In genomic region chr6:35011096-35012041, GRCh38 we compare ENCODE assay signal across 16 cellular contexts.
DNase-seq lines count a peak whose midpoint lies in the region; ATAC-seq, FAIRE-seq and TF ChIP-seq lines count a peak whose summit lies in the region.
"Had no signal": no experiment of that assay in that cellular context is flagged by ENCODE, and none has a peak within 500 bp of the region (broad histone marks: within the 10 kb centered on the region; RNA-seq: fewer than 3 reads in every experiment).

No MANE protein-coding gene starts in this region.

- H3K27me3 ChIP-seq in K562 (ENCODE audit: control insufficient read depth in 2 of 2, insufficient read depth in 2 of 2, low read length in 2 of 2) (no peaks in the 10 kb centered on the region), uterus (no peaks in the 10 kb centered on the region)
- H3K27me3 ChIP-seq: SJSA1 had no signal

- no peaks in the 10 kb centered on the region for H3K9me3 ChIP-seq in K562 (replicated peaks; ENCODE audit: control insufficient read depth, insufficient read depth, low read depth, low read length)
- no peaks in the 10 kb centered on the region for H3K9me3 ChIP-seq in uterus
- H3K9me3 ChIP-seq: SJSA1 had no signal

- H3K27ac ChIP-seq in K562 (ENCODE audit: extremely low read depth, low read depth, low read length) (no peak overlapping the region), uterus (no peak overlapping the region)
- H3K27ac ChIP-seq: SJSA1 had no signal

- H3K36me3 ChIP-seq in K562 (ENCODE audit: control insufficient read depth, insufficient read depth, low read length), result no peaks in the 10 kb centered on the region
- no peaks in the 10 kb centered on the region for H3K36me3 ChIP-seq in uterus
- H3K36me3 ChIP-seq: SJSA1 had no signal

- H2AFZ ChIP-seq in K562 (ENCODE audit: low read depth, low read length), result no peak overlapping the region

- no peaks in the 10 kb centered on the region for H3K9me1 ChIP-seq in K562 (ENCODE audit: control insufficient read depth, insufficient read depth, low read length)

- peak; percentile 83 to 96 for ATAC-seq in activated naive CD4-positive, alpha-beta T cell treated with anti-CD3 and anti-CD28 coated beads, Interleukin-2, amount 50 U/mL, for 72 hours
- peak; percentile 80 for ATAC-seq in HG02610 (IDR thresholded peaks at IDR 0.05; ENCODE audit: unreplicated experiment)
- peak; percentile 46 for ATAC-seq in K562
- peak; percentile 85 for ATAC-seq in stimulated activated naive CD8-positive, alpha-beta T cell treated with anti-CD3 and anti-CD28 coated beads, Interleukin-15, Interleukin-2, amounts not matched to agents 100 U/mL and 50 U/mL, for 24 hours
- ATAC-seq: WTC11 had no signal

- intact Hi-C loops in K562 (cut with micrococcal nuclease) (no loop called here), uterus (cut with DNase I; ENCODE audit: low total_unique reads) (no loop called here)

- WGBS in K562 (ENCODE audit: insufficient coverage, low coverage, missing lambda C conversion rate), result 7% methylated on average over 4 of the region's 4 CpGs

- TF ChIP-seq RAD21 in K562 (CRISPR knock-in tag; conservative IDR thresholded peaks at IDR 0.05 in 1 of 2, IDR thresholded peaks at IDR 0.05 in 1 of 2), result no peak

- no peaks in the 10 kb centered on the region for H3K9me3 Mint-ChIP-seq in activated naive CD4-positive, alpha-beta T cell treated with anti-CD3 and anti-CD28 coated beads, Interleukin-2, amount 50 U/mL, for 72 hours
- no peaks in the 10 kb centered on the region for H3K9me3 Mint-ChIP-seq in endothelial cell (ENCODE audit: unreplicated experiment)
- H3K9me3 Mint-ChIP-seq: stimulated activated naive CD8-positive, alpha-beta T cell treated with anti-CD3 and anti-CD28 coated beads, Interleukin-15, Interleukin-2, amounts not matched to agents 100 ng/mL and 50 ng/mL, for 24 hours; WTC11 had no signal

- no peak overlapping the region for H3K9ac ChIP-seq in K562 (ENCODE audit: insufficient read depth in 1 of 2, low read depth in 2 of 2, low read length in 2 of 2)

- no peak for TF ChIP-seq POLR2A in K562 (conservative IDR thresholded peaks at IDR 0.05)
- no peak for TF ChIP-seq POLR2A in uterus (IDR thresholded peaks at IDR 0.05)

- H3K79me2 ChIP-seq in K562 (ENCODE audit: control insufficient read depth, insufficient read depth, low read length), result no peaks in the 10 kb centered on the region

- no peak overlapping the region for H3K4me3 ChIP-seq in K562
- no peak overlapping the region for H3K4me3 ChIP-seq in uterus
- H3K4me3 ChIP-seq: lung, SJSA1 had no signal

- in situ Hi-C loops in K562 (cut with MboI), result no loop called here

- POLR2A ChIA-PET in K562 (lab: Yijun Ruan, JAX), result interaction anchor here (0.5 to 1.7 kb wide), 11 partner anchors 8 to 208 kb away, joined by 3 to 5 read pairs (median 4); no protein-coding TSS in a partner anchor

- no peak for FAIRE-seq in K562 (lab: Jason Lieb, UNC)

- H3K4me3 Mint-ChIP-seq in endothelial cell (ENCODE audit: unreplicated experiment), result no peak overlapping the region
- H3K4me3 Mint-ChIP-seq: B cell; stimulated activated naive CD8-positive, alpha-beta T cell treated with anti-CD3 and anti-CD28 coated beads, Interleukin-15, Interleukin-2, amounts not matched to agents 100 ng/mL and 50 ng/mL, for 24 hours; WTC11 had no signal

- no peaks in the 10 kb centered on the region for H4K20me1 ChIP-seq in K562 (replicated peaks; ENCODE audit: control insufficient read depth, insufficient read depth, low read length)

- peaks cover 29% of the 10 kb centered on the region for H3K4me1 Mint-ChIP-seq in endothelial cell (ENCODE audit: unreplicated experiment)
- H3K4me1 Mint-ChIP-seq: B cell had no signal

- DNase-seq in activated naive CD4-positive, alpha-beta T cell treated with anti-CD3 and anti-CD28 coated beads, Interleukin-2, amount 50 U/mL, for 72 hours (ENCODE audit: low spot score in 2 of 2), result peak in 1 of 2 donors; percentile 16
- DNase-seq in activated naive CD4-positive, alpha-beta T cell treated with anti-CD3 and anti-CD28 coated beads, Interleukin-2, amount 50 U/mL, for 16 hours, result no peak
- DNase-seq in K562 (ENCODE audit: extremely low read depth in 1 of 4, low spot score in 3 of 4) (no peak), NCI-H2107 treated with DMSO at 0.1 percent for 48 hours (lab: John Stamatoyannopoulos, UW; ENCODE audit: unreplicated experiment) (no peak), endothelial cell (ENCODE audit: low spot score) (no peak), uterus (no peak)
- no peak for DNase-seq in stimulated activated naive CD8-positive, alpha-beta T cell treated with anti-CD3 and anti-CD28 coated beads, Interleukin-15, Interleukin-2, amounts not matched to agents 100 U/mL and 50 U/mL, for 24 hours
- DNase-seq: activated effector memory CD4-positive, alpha-beta T cell treated with anti-CD3 and anti-CD28 coated beads, Interleukin-2, amount 50 U/mL, for 16 hours; EL; NCI-H526 had no signal

- no peak overlapping the region for H3K27ac Mint-ChIP-seq in activated naive CD4-positive, alpha-beta T cell treated with anti-CD3 and anti-CD28 coated beads, Interleukin-2, amount 50 U/mL, for 72 hours
- no peak overlapping the region for H3K27ac Mint-ChIP-seq in endothelial cell (ENCODE audit: unreplicated experiment)
- H3K27ac Mint-ChIP-seq: B cell; stimulated activated naive CD8-positive, alpha-beta T cell treated with anti-CD3 and anti-CD28 coated beads, Interleukin-15, Interleukin-2, amounts not matched to agents 100 ng/mL and 50 ng/mL, for 24 hours; WTC11 had no signal

- H3K27me3 Mint-ChIP-seq in endothelial cell (ENCODE audit: unreplicated experiment), result no peaks in the 10 kb centered on the region
- H3K27me3 Mint-ChIP-seq: B cell; stimulated activated naive CD8-positive, alpha-beta T cell treated with anti-CD3 and anti-CD28 coated beads, Interleukin-15, Interleukin-2, amounts not matched to agents 100 ng/mL and 50 ng/mL, for 24 hours had no signal

- no peak for TF ChIP-seq CTCF in K562 (IDR thresholded peaks at IDR 0.05 in 2 of 3, conservative IDR thresholded peaks at IDR 0.05 in 1 of 3; ENCODE audit: insufficient read depth in 2 of 3, low read depth in 1 of 3, low read length in 3 of 3)
- TF ChIP-seq CTCF in endothelial cell (IDR thresholded peaks at IDR 0.05; ENCODE audit: unreplicated experiment), result no peak
- TF ChIP-seq CTCF in uterus (IDR thresholded peaks at IDR 0.05), result no peak

- no peak overlapping the region for H3K4me2 ChIP-seq in K562 (ENCODE audit: insufficient read depth, low read length)

- TF ChIP-seq EP300 in K562 (IDR thresholded peaks at IDR 0.05; ENCODE audit: low read length), result no peak

- H3K4me1 ChIP-seq in K562 (replicated peaks in 1 of 2; ENCODE audit: control insufficient read depth in 2 of 2, insufficient read depth in 2 of 2, low read length in 2 of 2) (peaks cover 0 to 8% of the 10 kb centered on the region in 2 experiments; a peak in 2 of 5 replicates), uterus (no peaks in the 10 kb centered on the region)

- BruUV-seq in K562 (replicated peaks; lab: Mats Ljungman, UMichigan), result no TSS peak

- H3K36me3 Mint-ChIP-seq in activated naive CD4-positive, alpha-beta T cell treated with anti-CD3 and anti-CD28 coated beads, Interleukin-2, amount 50 U/mL, for 72 hours, result no peaks in the 10 kb centered on the region
- H3K36me3 Mint-ChIP-seq in endothelial cell (ENCODE audit: low read depth, unreplicated experiment), result no peaks in the 10 kb centered on the region
- H3K36me3 Mint-ChIP-seq: WTC11 had no signal

- CTCF ChIA-PET in K562 (lab: Yijun Ruan, JAX; ENCODE audit: low intra/inter-chr PET ratio), result no interaction called here

TF ChIP-seq in K562, 482 proteins besides CTCF, POLR2A, EP300 and RAD21 (continues in another document):
- no peak for TF ChIP-seq ZNF444 (CRISPR knock-in tag; IDR thresholded peaks at IDR 0.05)
- no peak for TF ChIP-seq ZNF24 (IDR thresholded peaks at IDR 0.05)
- TF ChIP-seq NR2F6 (CRISPR knock-in tag; IDR thresholded peaks at IDR 0.05), result no peak
- TF ChIP-seq CBFA2T3 (IDR thresholded peaks at IDR 0.05), result peak; percentile 38; the same call in 1 of the 2 replicates
- TF ChIP-seq, protein P1, sequence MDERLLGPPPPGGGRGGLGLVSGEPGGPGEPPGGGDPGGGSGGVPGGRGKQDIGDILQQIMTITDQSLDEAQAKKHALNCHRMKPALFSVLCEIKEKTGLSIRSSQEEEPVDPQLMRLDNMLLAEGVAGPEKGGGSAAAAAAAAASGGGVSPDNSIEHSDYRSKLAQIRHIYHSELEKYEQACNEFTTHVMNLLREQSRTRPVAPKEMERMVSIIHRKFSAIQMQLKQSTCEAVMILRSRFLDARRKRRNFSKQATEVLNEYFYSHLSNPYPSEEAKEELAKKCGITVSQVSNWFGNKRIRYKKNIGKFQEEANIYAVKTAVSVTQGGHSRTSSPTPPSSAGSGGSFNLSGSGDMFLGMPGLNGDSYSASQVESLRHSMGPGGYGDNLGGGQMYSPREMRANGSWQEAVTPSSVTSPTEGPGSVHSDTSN (CRISPR knock-in tag; IDR thresholded peaks at IDR 0.05; ENCODE audit: low read depth), result no peak
- TF ChIP-seq, protein P1 (tag; conservative IDR thresholded peaks at IDR 0.05; ENCODE audit: low read depth), result peak; percentile 60
- TF ChIP-seq STAT5A (IDR thresholded peaks at IDR 0.05; ENCODE audit: borderline replicate concordance, low read length), result no peak
- TF ChIP-seq JUN (IDR thresholded peaks at IDR 0.05; ENCODE audit: borderline replicate concordance, low read depth, low read length), result no peak
- TF ChIP-seq JUN (CRISPR knock-in tag; IDR thresholded peaks at IDR 0.05; ENCODE audit: borderline replicate concordance), result no peak
- peak; percentile 39; the same call in 1 of the 2 replicates for TF ChIP-seq ATF3 (IDR thresholded peaks at IDR 0.05)
- TF ChIP-seq ATF3 (CRISPR knock-in tag; conservative IDR thresholded peaks at IDR 0.05), result no peak
- peak; percentile 34; the same call in 1 of the 2 replicates for TF ChIP-seq TCF3 (CRISPR knock-in tag; IDR thresholded peaks at IDR 0.05)
